9 cellular contexts compared by ENCODE assay signal in genomic region chr1:173861731-173862145, GRCh38. TPM values are rescaled to one million over a fixed set of nuclear protein-coding genes. Genes with fewer than 3 reads are reported as not detected.
DNase-seq lines count a peak whose midpoint lies in the region; FAIRE-seq and TF ChIP-seq lines count a peak whose summit lies in the region.
"Had no signal": no experiment of that assay in that cellular context is flagged by ENCODE, and none has a peak within 500 bp of the region (broad histone marks: within the 10 kb centered on the region; RNA-seq: fewer than 3 reads in every experiment).

No MANE protein-coding gene starts in this region.

- H4K20me1 ChIP-seq in OCI-LY3 (ENCODE audit: insufficient read depth, low read length) = peaks cover 40% of the 10 kb centered on the region

- no peak for TF ChIP-seq CTCF in OCI-LY3 (IDR thresholded peaks at IDR 0.05; ENCODE audit: low read depth, low read length)
- TF ChIP-seq CTCF in endodermal cell (conservative IDR thresholded peaks at IDR 0.05) = no peak
- TF ChIP-seq CTCF in thyroid gland (IDR thresholded peaks at IDR 0.05) = no peak

- intact Hi-C loops in thyroid gland (cut with DNase I) = no loop called here

- DNase-seq in EH (ENCODE audit: low read depth) (peak; percentile 48), endodermal cell (peak; percentile 76), thyroid gland (no peak), small intestine (no peak), NCI-H526 treated with DMSO at 0.1 percent for 48 hours (lab: John Stamatoyannopoulos, UW) (no peak)
- DNase-seq: GOT3, midbrain, NCI-H1105 treated with DMSO at 0.1 percent for 48 hours had no signal

- peaks cover 23% of the 10 kb centered on the region for H3K79me2 ChIP-seq in OCI-LY3 (ENCODE audit: low read length)

- H3K36me3 ChIP-seq in OCI-LY3 (replicated peaks; ENCODE audit: low read depth, low read length) = peaks cover 62% of the 10 kb centered on the region
- H3K36me3 ChIP-seq in endodermal cell (ENCODE audit: control insufficient read depth, insufficient read depth, low read length) = peaks cover 73% of the 10 kb centered on the region
- H3K36me3 ChIP-seq in thyroid gland = peaks cover 35 to 42% of the 10 kb centered on the region in 2 donors
- peaks cover 8 to 16% of the 10 kb centered on the region in 2 donors for H3K36me3 ChIP-seq in small intestine (ENCODE audit: control insufficient read depth in 2 of 2, insufficient read depth in 2 of 2, low read length in 2 of 2)

- H3K9me3 Mint-ChIP-seq in endodermal cell = no peaks in the 10 kb centered on the region

- FAIRE-seq in small intestine (lab: Jason Lieb, UNC) = no peak

- H3K27ac Mint-ChIP-seq in endodermal cell = peak overlapping the region; percentile 38

- no peak overlapping the region for H3K4me3 ChIP-seq in OCI-LY3 (ENCODE audit: low read length)
- H3K4me3 ChIP-seq in endodermal cell (ENCODE audit: low read length) = no peak overlapping the region
- no peak overlapping the region for H3K4me3 ChIP-seq in thyroid gland (replicated peaks in 1 of 3)
- H3K4me3 ChIP-seq in small intestine (ENCODE audit: low read depth in 1 of 2, low read length in 2 of 2) = no peak overlapping the region

- peaks cover 58% of the 10 kb centered on the region for H3K36me3 Mint-ChIP-seq in endodermal cell (ENCODE audit: low read depth)

- H3K4me1 ChIP-seq in OCI-LY3 (ENCODE audit: low read length) (peaks cover 36% of the 10 kb centered on the region), endodermal cell (ENCODE audit: control insufficient read depth, insufficient read depth, low read length) (peaks cover 4% of the 10 kb centered on the region), thyroid gland (peaks cover 6 to 13% of the 10 kb centered on the region in 2 donors), small intestine (ENCODE audit: control insufficient read depth in 2 of 2, insufficient read depth in 1 of 2, low read depth in 1 of 2, low read length in 1 of 2) (peaks cover 0 to 6% of the 10 kb centered on the region in 2 donors)

- H3K27ac ChIP-seq in OCI-LY3 (ENCODE audit: low read length) (peak overlapping the region; percentile 82), endodermal cell (ENCODE audit: low read depth, low read length) (no peak overlapping the region), thyroid gland (no peak overlapping the region), small intestine (ENCODE audit: low read depth in 1 of 2, low read length in 1 of 2) (no peak overlapping the region)

- H3K4me3 Mint-ChIP-seq in endodermal cell = no peak overlapping the region

- peaks cover 17% of the 10 kb centered on the region for H3K4me1 Mint-ChIP-seq in endodermal cell

- H3K9ac ChIP-seq in OCI-LY3 (ENCODE audit: low read length) (no peak overlapping the region), endodermal cell (ENCODE audit: extremely low read depth, low read length, poor library complexity, severe bottlenecking) (no peak overlapping the region)

- no peak for TF ChIP-seq POLR2A in thyroid gland (IDR thresholded peaks at IDR 0.05)

- no peak overlapping the region for H3K4me2 ChIP-seq in OCI-LY3 (ENCODE audit: low read length)

- H3K9me3 ChIP-seq in OCI-LY3 (ENCODE audit: insufficient read depth, low read length) (no peaks in the 10 kb centered on the region), endodermal cell (ENCODE audit: control insufficient read depth, low read length) (no peaks in the 10 kb centered on the region), thyroid gland (no peaks in the 10 kb centered on the region), small intestine (ENCODE audit: control insufficient read depth, low read depth) (no peaks in the 10 kb centered on the region)

- H3K27me3 ChIP-seq in OCI-LY3 (ENCODE audit: low read depth, low read length) (no peaks in the 10 kb centered on the region), endodermal cell (ENCODE audit: control insufficient read depth, insufficient read depth, low read length, poor library complexity, severe bottlenecking) (no peaks in the 10 kb centered on the region), thyroid gland (no peaks in the 10 kb centered on the region), small intestine (ENCODE audit: control insufficient read depth in 2 of 2, insufficient read depth in 2 of 2, low read length in 2 of 2) (no peaks in the 10 kb centered on the region)

- H3K27me3 Mint-ChIP-seq in endodermal cell (ENCODE audit: insufficient read depth) = no peaks in the 10 kb centered on the region

- H2AFZ ChIP-seq in OCI-LY3 (ENCODE audit: low read depth, low read length) = no peak overlapping the region

- 89 to 93% methylated on average over 7 of the region's 7 CpGs for WGBS in endodermal cell (ENCODE audit: insufficient coverage in 1 of 2, insufficient read length in 1 of 2), 2 experiments
- WGBS in thyroid gland, 2 donors = 92 to 96% methylated on average over 7 of the region's 7 CpGs
- 86 to 98% (median 93%) methylated on average over 7 of the region's 7 CpGs for WGBS in small intestine, 3 donors

RNA-seq across cellular contexts. Expression of gene GAS5, which starts 6.1 kb away (rescaled TPM):
- 100 to 1,000 TPM; 456 to 587 TPM for total RNA-seq in endodermal cell
- 486 TPM for polyA plus RNA-seq in endodermal cell (2013, experiment 1 of 2)
- polyA plus RNA-seq in endodermal cell (2013, experiment 2 of 2) = 422 TPM
- total RNA-seq in thyroid gland = 100 to 1,000 TPM; 162 to 625 (median 223) TPM
- polyA plus RNA-seq in small intestine = 100 to 1,000 TPM; 375 to 600 (median 575) TPM

RNA-seq across cellular contexts. Expression of gene ZBTB37, which starts 6.4 kb away (rescaled TPM):
- 10 to 100 TPM; 17.4 to 24.2 TPM for total RNA-seq in endodermal cell
- polyA plus RNA-seq in endodermal cell (2013, experiment 1 of 2) = 5.3 TPM
- 5.7 TPM for polyA plus RNA-seq in endodermal cell (2013, experiment 2 of 2)
- 10 to 100 TPM; 14.6 to 24.4 (median 17.3) TPM for total RNA-seq in thyroid gland
- 1 to 10 TPM in 1 of 3 donors, under 1 TPM in 2; 0.22 to 1.1 (median 0.27) TPM for polyA plus RNA-seq in small intestine

RNA-seq across cellular contexts. Expression of gene CENPL, which starts 37.1 kb away (rescaled TPM):
- total RNA-seq in endodermal cell = 10 to 100 TPM; 15.8 to 18.9 TPM
- polyA plus RNA-seq in endodermal cell (2013, experiment 1 of 2) = 15.5 TPM
- 14.1 TPM for polyA plus RNA-seq in endodermal cell (2013, experiment 2 of 2)
- 1 to 10 TPM; 4.4 to 8.1 (median 5.3) TPM for total RNA-seq in thyroid gland
- polyA plus RNA-seq in small intestine = 1 to 10 TPM; 1.1 to 5.5 (median 2.4) TPM

RNA-seq across cellular contexts. Expression of gene DARS2, which starts 37.3 kb away (rescaled TPM):
- total RNA-seq in endodermal cell = 10 to 100 TPM; 37.9 to 43.0 TPM
- polyA plus RNA-seq in endodermal cell (2013, experiment 1 of 2) = 25.6 TPM
- 26.6 TPM for polyA plus RNA-seq in endodermal cell (2013, experiment 2 of 2)
- total RNA-seq in thyroid gland = 10 to 100 TPM; 14.9 to 26.9 (median 20.7) TPM
- 10 to 100 TPM in 1 of 3 donors, 1 to 10 TPM in 2; 5.1 to 18.6 (median 7.4) TPM for polyA plus RNA-seq in small intestine

RNA-seq across cellular contexts. Expression of gene SERPINC1, which starts 55.4 kb away (rescaled TPM):
- total RNA-seq in endodermal cell = not detected
- not detected for polyA plus RNA-seq in endodermal cell (2013, experiment 1 of 2)
- not detected for polyA plus RNA-seq in endodermal cell (2013, experiment 2 of 2)
- not detected for total RNA-seq in thyroid gland
- under 1 TPM in 2 of 3 donors, not detected in 1; 0.19 to 0.89 TPM for polyA plus RNA-seq in small intestine

Comparison
In these comparisons a context has a peak if more than half of its experiments do, and no peak if none do; other contexts are left out.
1. DNase-seq: peak in EH (single experiment) and endodermal cell (single experiment); none in thyroid gland (0 of 2), small intestine (single experiment) and NCI-H526 treated with DMSO at 0.1 percent for 48 hours (single experiment).